Comparison of ENCODE assay signal across 8 cellular contexts in genomic region chr1:183473286-183473536, GRCh38. TPM values are rescaled to one million over a fixed set of nuclear protein-coding genes. Genes with fewer than 3 reads are reported as not detected.
DNase-seq lines count a peak whose midpoint lies in the region; ATAC-seq and TF ChIP-seq lines count a peak whose summit lies in the region.

No MANE protein-coding gene starts in this region.

- H3K27ac ChIP-seq in DOHH2 (ENCODE audit: low read depth, low read length) (peak overlapping the region; percentile 78), esophagus (ENCODE audit: low read depth in 2 of 2, low read length in 1 of 2) (peak overlapping the region in 1 of 2 donors; percentile 88), trophoblast cell (ENCODE audit: low read depth, low read length) (no peak overlapping the region)

- H4K8ac ChIP-seq in trophoblast cell (ENCODE audit: low read depth, low read length) = no peak overlapping the region

- no peak for TF ChIP-seq CTCF in DOHH2 (IDR thresholded peaks at IDR 0.05; ENCODE audit: low read depth, low read length, poor library complexity, severe bottlenecking)

- WGBS in esophagus, 2 donors = 14 to 27% methylated on average over 7 of the region's 7 CpGs
- no CpG with 5 or more reads among the region's 7 CpGs for WGBS in trophoblast cell (ENCODE audit: extremely low coverage, insufficient coverage, insufficient read length)

- H3K9me3 ChIP-seq in DOHH2 (ENCODE audit: control insufficient read depth, insufficient read depth, low read length) = no peaks in the 10 kb centered on the region
- no peaks in the 10 kb centered on the region for H3K9me3 ChIP-seq in esophagus (ENCODE audit: control insufficient read depth in 2 of 2, insufficient read depth in 1 of 2, low read depth in 1 of 2, low read length in 1 of 2)
- no peaks in the 10 kb centered on the region for H3K9me3 ChIP-seq in trophoblast cell (ENCODE audit: insufficient read depth, low read depth, low read length)

- no peak for ATAC-seq in HG02678 (IDR thresholded peaks at IDR 0.05; ENCODE audit: unreplicated experiment)

- no peak overlapping the region for H2AK5ac ChIP-seq in trophoblast cell (ENCODE audit: low read length)

- H3K4ac ChIP-seq in trophoblast cell (ENCODE audit: low read depth, low read length) = peak overlapping the region; percentile 99

- peaks cover 15% of the 10 kb centered on the region for H3K79me1 ChIP-seq in trophoblast cell (ENCODE audit: low read length)

- H3F3A ChIP-seq in DOHH2 (ENCODE audit: control insufficient read depth, insufficient read depth) = peaks cover 16% of the 10 kb centered on the region

- no peak overlapping the region for H3K14ac ChIP-seq in trophoblast cell (ENCODE audit: low read length)

- H3K27me3 ChIP-seq in DOHH2 (ENCODE audit: control insufficient read depth, low read length) = no peaks in the 10 kb centered on the region
- no peaks in the 10 kb centered on the region for H3K27me3 ChIP-seq in esophagus (ENCODE audit: control insufficient read depth in 1 of 2, insufficient read depth in 2 of 2, low read length in 2 of 2)
- H3K27me3 ChIP-seq in trophoblast cell (ENCODE audit: insufficient read depth, low read length) = no peaks in the 10 kb centered on the region

- peak overlapping the region; percentile 99 for H3K9ac ChIP-seq in trophoblast cell (ENCODE audit: low read length)

- H3K9me2 ChIP-seq in DOHH2 (replicated peaks; ENCODE audit: control insufficient read depth, low read length) = no peaks in the 10 kb centered on the region

- H3K18ac ChIP-seq in trophoblast cell (ENCODE audit: low read length) = no peak overlapping the region

- peak; percentile 48 for DNase-seq in RKO (ENCODE audit: low spot score)
- no peak for DNase-seq in trophoblast cell
- no peak for DNase-seq in SHP77 (lab: John Stamatoyannopoulos, UW)
- DNase-seq in NCI-H446 treated with DMSO at 0.1 percent for 48 hours (lab: John Stamatoyannopoulos, UW) = no peak
- DNase-seq in C1 segment of cervical spinal cord (lab: John Stamatoyannopoulos, UW) = no peak

- H2BK120ac ChIP-seq in trophoblast cell (ENCODE audit: insufficient read depth, low read length, poor library complexity) = no peak overlapping the region

- no peak overlapping the region for H4K91ac ChIP-seq in trophoblast cell (ENCODE audit: low read depth, low read length)

- H4K12ac ChIP-seq in trophoblast cell (ENCODE audit: low read depth, low read length) = no peak overlapping the region

- H3K36me3 ChIP-seq in DOHH2 (ENCODE audit: control insufficient read depth, low read length) (peaks cover 38% of the 10 kb centered on the region), esophagus (ENCODE audit: control insufficient read depth in 2 of 2, insufficient read depth in 2 of 2, low read length in 1 of 2) (no peaks in the 10 kb centered on the region), trophoblast cell (ENCODE audit: control insufficient read depth in 1 of 2, insufficient read depth in 2 of 2, low read length in 2 of 2) (no peaks in the 10 kb centered on the region)

- H3K4me3 ChIP-seq in DOHH2 (ENCODE audit: low read length) = peak overlapping the region; percentile 82
- peak overlapping the region; percentile 76 to 99 for H3K4me3 ChIP-seq in esophagus (ENCODE audit: low read depth in 1 of 2, low read length in 2 of 2)
- peak overlapping the region; percentile 100 for H3K4me3 ChIP-seq in trophoblast cell (ENCODE audit: low read depth, low read length)

- no peak overlapping the region for H2BK12ac ChIP-seq in trophoblast cell (ENCODE audit: low read length)

- H3K4me2 ChIP-seq in DOHH2 (ENCODE audit: low read length) (peak overlapping the region; percentile 90), trophoblast cell (ENCODE audit: low read length) (peak overlapping the region; percentile 79)

- H3K23ac ChIP-seq in trophoblast cell (ENCODE audit: low read length) = no peak overlapping the region

- H3K4me1 ChIP-seq in DOHH2 (ENCODE audit: control insufficient read depth, low read length) = peaks cover 70% of the 10 kb centered on the region
- H3K4me1 ChIP-seq in esophagus (ENCODE audit: control insufficient read depth in 2 of 2, insufficient read depth in 2 of 2, low read length in 1 of 2) = peaks cover 0 to 3% of the 10 kb centered on the region in 2 donors
- peaks cover 1 to 4% of the 10 kb centered on the region in 2 experiments for H3K4me1 ChIP-seq in trophoblast cell (ENCODE audit: control insufficient read depth in 1 of 2, insufficient read depth in 2 of 2, low read length in 2 of 2)

- peaks cover 29% of the 10 kb centered on the region for H4K20me1 ChIP-seq in DOHH2 (ENCODE audit: control insufficient read depth, insufficient read depth, low read depth, low read length)

- no peak overlapping the region for H2AFZ ChIP-seq in trophoblast cell (ENCODE audit: insufficient read depth, low read length, poor library complexity)

- no peak overlapping the region for H2BK5ac ChIP-seq in trophoblast cell (ENCODE audit: low read depth, low read length, poor library complexity)

- H3K79me2 ChIP-seq in DOHH2 (ENCODE audit: control insufficient read depth, low read length) (peaks cover 59% of the 10 kb centered on the region), trophoblast cell (ENCODE audit: control insufficient read depth, insufficient read depth, low read length, poor library complexity) (peaks cover 14% of the 10 kb centered on the region)

RNA-seq across cellular contexts. Expression of gene SMG7, which starts 0.9 kb away (rescaled TPM):
- 10 to 100 TPM; 13.2 to 14.3 TPM for polyA plus RNA-seq in esophagus
- polyA plus RNA-seq in trophoblast cell (2013) = 104 and 105 TPM in 2 replicates

RNA-seq across cellular contexts. Expression of gene NMNAT2, which starts 55.0 kb away (rescaled TPM):
- polyA plus RNA-seq in esophagus = under 1 TPM; 0.06 to 0.12 TPM
- 39.8 and 40.2 TPM in 2 replicates for polyA plus RNA-seq in trophoblast cell (2013)
